ENCODE assay signal across 8 cellular contexts in genomic region chr13:113759525-113760137, GRCh38. TPM values are rescaled to one million over a fixed set of nuclear protein-coding genes. Genes with fewer than 3 reads are reported as not detected.
DNase-seq lines count a peak whose midpoint lies in the region; ATAC-seq and TF ChIP-seq lines count a peak whose summit lies in the region.

No MANE protein-coding gene starts in this region.

- H3K27me3 ChIP-seq in dorsolateral prefrontal cortex: peaks cover 0 to 6% (median 0%) of the 10 kb centered on the region in 45 donors
- no peaks in the 10 kb centered on the region for H3K27me3 ChIP-seq in upper lobe of left lung

- TF ChIP-seq CTCF in dorsolateral prefrontal cortex (IDR thresholded peaks at IDR 0.05 in 54 of 56, conservative IDR thresholded peaks at IDR 0.05 in 2 of 56; ENCODE audit: low read depth in 1 of 56, partially characterized antibody in 56 of 56): no peak
- TF ChIP-seq CTCF in upper lobe of left lung (IDR thresholded peaks at IDR 0.05): no peak

- peaks cover 16% of the 10 kb centered on the region for H3K27me3 Mint-ChIP-seq in memory B cell

- H3K4me1 Mint-ChIP-seq in memory B cell: peaks cover 13% of the 10 kb centered on the region

- TF ChIP-seq POLR2A in upper lobe of left lung (IDR thresholded peaks at IDR 0.05): no peak

- H3K4me3 ChIP-seq in GM08714 (ENCODE audit: low read length) (peak overlapping the region; percentile 38; the same call in 1 of the 2 replicates), dorsolateral prefrontal cortex (peak overlapping the region; percentile 56 to 85 (median 75)), upper lobe of left lung (peak overlapping the region; percentile 75 to 88 (median 80))

- peaks cover 8 to 18% (median 13%) of the 10 kb centered on the region in 4 donors for H3K4me1 ChIP-seq in upper lobe of left lung

- intact Hi-C loops in dorsolateral prefrontal cortex (cut with DNase I): no loop called here

- peak; percentile 3 for DNase-seq in NCI-H2227 treated with DMSO at 0.1 percent for 48 hours (lab: John Stamatoyannopoulos, UW)
- peak in 2 of 10 donors; percentile 27 to 28 for DNase-seq in dorsolateral prefrontal cortex
- DNase-seq in memory B cell (ENCODE audit: low spot score in 2 of 2): no peak
- DNase-seq in upper lobe of left lung: peak in 1 of 2 donors; percentile 30
- no peak for DNase-seq in stimulated activated CD8-positive, alpha-beta memory T cell treated with anti-CD3 and anti-CD28 coated beads, Interleukin-4, amount 100 ng/mL, for 48 hours
- DNase-seq in HuH-7.5 (ENCODE audit: low spot score): no peak

- 1 to 2% methylated on average over 19 to 26 of the region's 26 CpGs for WGBS in upper lobe of left lung, 2 donors

- peak overlapping the region; percentile 7 for H3K27ac Mint-ChIP-seq in memory B cell

- peaks cover 5% of the 10 kb centered on the region for H3K9me3 Mint-ChIP-seq in memory B cell

- ATAC-seq in memory B cell (ENCODE audit: low read depth): no peak
- peak in 1 of 2 donors; percentile 2 for ATAC-seq in upper lobe of left lung (ENCODE audit: low FRiP score in 2 of 2)
- no peak for ATAC-seq in HG03108 (IDR thresholded peaks at IDR 0.05; ENCODE audit: unreplicated experiment)

- peaks cover 2% of the 10 kb centered on the region for H3K36me3 Mint-ChIP-seq in memory B cell

- H3K36me3 ChIP-seq in upper lobe of left lung: no peaks in the 10 kb centered on the region

- H3K9me3 ChIP-seq in upper lobe of left lung: no peaks in the 10 kb centered on the region

- peak overlapping the region; percentile 89 for H3K4me3 Mint-ChIP-seq in memory B cell

- H3K27ac ChIP-seq in dorsolateral prefrontal cortex: peak overlapping the region in 21 of 59 donors; percentile 6 to 83 (median 47)
- H3K27ac ChIP-seq in upper lobe of left lung: peak overlapping the region; percentile 80 to 92 (median 90)

- peak in 1 of 4 donors; percentile 61 for TF ChIP-seq EP300 in upper lobe of left lung (IDR thresholded peaks at IDR 0.05)

RNA-seq across cellular contexts. Expression of gene TMEM255B, which starts 0.6 kb away (rescaled TPM):
- total RNA-seq in dorsolateral prefrontal cortex: 10 to 100 TPM in 6 of 120 experiments, 1 to 10 TPM in 114; 1.5 to 13.9 (median 4.9) TPM
- total RNA-seq in upper lobe of left lung: 10 to 100 TPM in 3 of 6 donors, 1 to 10 TPM in 3; 1.4 to 39.0 (median 13.8) TPM
